15 cellular contexts compared by ENCODE assay signal in genomic region chr1:29827801-29828525, GRCh38.
DNase-seq lines count a peak whose midpoint lies in the region; TF ChIP-seq lines count a peak whose summit lies in the region.
"Had no signal": no experiment of that assay in that cellular context is flagged by ENCODE, and none has a peak within 500 bp of the region (broad histone marks: within the 10 kb centered on the region; RNA-seq: fewer than 3 reads in every experiment).

No MANE protein-coding gene starts in this region.

- H3K27ac Mint-ChIP-seq in activated CD4-positive, alpha-beta memory T cell treated with anti-CD3 and anti-CD28 coated beads, Interleukin-2, amount 10 ng/mL, durations not matched to agents 7 days and 5 days = no peak overlapping the region
- H3K27ac Mint-ChIP-seq in activated CD4-positive, alpha-beta memory T cell treated with anti-CD3 and anti-CD28 coated beads for 36 hours = no peak overlapping the region
- H3K27ac Mint-ChIP-seq in neural progenitor cell = no peak overlapping the region
- no peak overlapping the region for H3K27ac Mint-ChIP-seq in Calu3 (ENCODE audit: unreplicated experiment)
- H3K27ac Mint-ChIP-seq: CD4-positive, CD25-positive, alpha-beta regulatory T cell; GM23338 had no signal

- no peaks in the 10 kb centered on the region for H3K9me3 Mint-ChIP-seq in activated CD4-positive, alpha-beta memory T cell treated with anti-CD3 and anti-CD28 coated beads, Interleukin-2, amount 10 ng/mL, durations not matched to agents 7 days and 5 days
- no peaks in the 10 kb centered on the region for H3K9me3 Mint-ChIP-seq in activated CD4-positive, alpha-beta memory T cell treated with anti-CD3 and anti-CD28 coated beads for 36 hours
- H3K9me3 Mint-ChIP-seq in neural progenitor cell (no peaks in the 10 kb centered on the region), Calu3 (ENCODE audit: low read depth, unreplicated experiment) (no peaks in the 10 kb centered on the region)
- H3K9me3 Mint-ChIP-seq: CD4-positive, CD25-positive, alpha-beta regulatory T cell; GM23338 had no signal

- POLR2A ChIA-PET in activated CD4-positive, alpha-beta memory T cell treated with anti-CD3 and anti-CD28 coated beads, Interleukin-2, amount 10 ng/mL, durations not matched to agents 7 days and 5 days (lab: Charles Lee) = no interaction called here
- POLR2A ChIA-PET in activated CD4-positive, alpha-beta memory T cell treated with anti-CD3 and anti-CD28 coated beads for 36 hours (lab: Charles Lee) = no interaction called here

- H3K27me3 ChIP-seq in BLaER1 (no peaks in the 10 kb centered on the region), neural progenitor cell (no peaks in the 10 kb centered on the region)

- no peaks in the 10 kb centered on the region for H3K36me3 ChIP-seq in BLaER1
- no peaks in the 10 kb centered on the region for H3K36me3 ChIP-seq in neural progenitor cell

- BruUV-seq in Calu3 (replicated peaks; lab: Mats Ljungman, UMichigan) = no TSS peak

- CTCF ChIA-PET in activated CD4-positive, alpha-beta memory T cell treated with anti-CD3 and anti-CD28 coated beads, Interleukin-2, amount 10 ng/mL, durations not matched to agents 7 days and 5 days (lab: Charles Lee) = no interaction called here
- CTCF ChIA-PET in activated CD4-positive, alpha-beta memory T cell treated with anti-CD3 and anti-CD28 coated beads for 36 hours (lab: Charles Lee) = no interaction called here
- CTCF ChIA-PET in Calu3 (lab: Charles Lee) = no interaction called here

- H3K4me2 ChIP-seq in BLaER1 (peak overlapping the region; percentile 79), neural progenitor cell (no peak overlapping the region)
- H3K4me2 ChIP-seq: GM23338 had no signal

- TF ChIP-seq CTCF in coronary artery (IDR thresholded peaks at IDR 0.05) = no peak
- no peak for TF ChIP-seq CTCF in neural progenitor cell (IDR thresholded peaks at IDR 0.05)
- TF ChIP-seq CTCF in Calu3 (IDR thresholded peaks at IDR 0.05; ENCODE audit: unreplicated experiment) = no peak

- H3K4me1 Mint-ChIP-seq in activated CD4-positive, alpha-beta memory T cell treated with anti-CD3 and anti-CD28 coated beads, Interleukin-2, amount 10 ng/mL, durations not matched to agents 7 days and 5 days = no peaks in the 10 kb centered on the region
- H3K4me1 Mint-ChIP-seq in activated CD4-positive, alpha-beta memory T cell treated with anti-CD3 and anti-CD28 coated beads for 36 hours (ENCODE audit: low read depth) = no peaks in the 10 kb centered on the region
- H3K4me1 Mint-ChIP-seq in neural progenitor cell (peaks cover 7% of the 10 kb centered on the region), Calu3 (ENCODE audit: low read depth, unreplicated experiment) (no peaks in the 10 kb centered on the region)
- H3K4me1 Mint-ChIP-seq: CD4-positive, CD25-positive, alpha-beta regulatory T cell; GM23338 had no signal

- no peaks in the 10 kb centered on the region for H3K27me3 Mint-ChIP-seq in activated CD4-positive, alpha-beta memory T cell treated with anti-CD3 and anti-CD28 coated beads, Interleukin-2, amount 10 ng/mL, durations not matched to agents 7 days and 5 days
- H3K27me3 Mint-ChIP-seq in activated CD4-positive, alpha-beta memory T cell treated with anti-CD3 and anti-CD28 coated beads for 36 hours = peaks cover 5% of the 10 kb centered on the region
- H3K27me3 Mint-ChIP-seq in neural progenitor cell (ENCODE audit: insufficient read depth, low read depth) (peaks cover 3% of the 10 kb centered on the region), Calu3 (ENCODE audit: unreplicated experiment) (peaks cover 37% of the 10 kb centered on the region)
- H3K27me3 Mint-ChIP-seq: CD4-positive, CD25-positive, alpha-beta regulatory T cell had no signal

- H3K9ac ChIP-seq in BLaER1 = peak overlapping the region; percentile 63
- H3K9ac ChIP-seq in neural progenitor cell = no peak overlapping the region

- H2AFZ ChIP-seq in neural progenitor cell (replicated peaks) = no peak overlapping the region
- H2AFZ ChIP-seq: GM23338 had no signal

- H4K20me1 ChIP-seq in BLaER1 (no peaks in the 10 kb centered on the region), neural progenitor cell (ENCODE audit: low read depth) (no peaks in the 10 kb centered on the region)

- H3K4me3 ChIP-seq in BLaER1 (no peak overlapping the region), coronary artery (no peak overlapping the region), neural progenitor cell (no peak overlapping the region)
- H3K4me3 ChIP-seq: GM23338 had no signal

- no peaks in the 10 kb centered on the region for H3K36me3 Mint-ChIP-seq in activated CD4-positive, alpha-beta memory T cell treated with anti-CD3 and anti-CD28 coated beads, Interleukin-2, amount 10 ng/mL, durations not matched to agents 7 days and 5 days (ENCODE audit: low read depth)
- H3K36me3 Mint-ChIP-seq in activated CD4-positive, alpha-beta memory T cell treated with anti-CD3 and anti-CD28 coated beads for 36 hours = no peaks in the 10 kb centered on the region
- no peaks in the 10 kb centered on the region for H3K36me3 Mint-ChIP-seq in neural progenitor cell
- no peaks in the 10 kb centered on the region for H3K36me3 Mint-ChIP-seq in Calu3 (ENCODE audit: insufficient read depth, unreplicated experiment)
- H3K36me3 Mint-ChIP-seq: CD4-positive, CD25-positive, alpha-beta regulatory T cell had no signal

- peaks cover 4% of the 10 kb centered on the region for H3F3A ChIP-seq in neural progenitor cell (ENCODE audit: low read depth)

- H3K4me1 ChIP-seq in BLaER1 (peaks cover 95% of the 10 kb centered on the region), neural progenitor cell (peaks cover 18% of the 10 kb centered on the region)

- H3K4me3 Mint-ChIP-seq in activated CD4-positive, alpha-beta memory T cell treated with anti-CD3 and anti-CD28 coated beads, Interleukin-2, amount 10 ng/mL, durations not matched to agents 7 days and 5 days = no peak overlapping the region
- no peak overlapping the region for H3K4me3 Mint-ChIP-seq in activated CD4-positive, alpha-beta memory T cell treated with anti-CD3 and anti-CD28 coated beads for 36 hours
- H3K4me3 Mint-ChIP-seq in neural progenitor cell = peak overlapping the region; percentile 19
- no peak overlapping the region for H3K4me3 Mint-ChIP-seq in Calu3 (ENCODE audit: low read depth, unreplicated experiment)
- H3K4me3 Mint-ChIP-seq: CD4-positive, CD25-positive, alpha-beta regulatory T cell; GM23338 had no signal

- peak; percentile 6 for DNase-seq in activated CD4-positive, alpha-beta memory T cell treated with anti-CD3 and anti-CD28 coated beads, Interleukin-2, amount 10 ng/mL, durations not matched to agents 7 days and 5 days
- no peak for DNase-seq in activated CD4-positive, alpha-beta memory T cell treated with anti-CD3 and anti-CD28 coated beads for 36 hours
- DNase-seq in coronary artery (ENCODE audit: low spot score) = peak; percentile 24
- DNase-seq in neural progenitor cell (ENCODE audit: low spot score) = no peak
- no peak for DNase-seq in Calu3
- no peak for DNase-seq in NK-92 (lab: John Stamatoyannopoulos, UW; ENCODE audit: unreplicated experiment)
- DNase-seq in globus pallidus (ENCODE audit: low spot score) = no peak
- DNase-seq: CD4-positive, CD25-positive, alpha-beta regulatory T cell; DMS153; DMS79 treated with DMSO at 0.1 percent for 48 hours; EL; H7 had no signal

- no peaks in the 10 kb centered on the region for H3K79me2 ChIP-seq in neural progenitor cell (ENCODE audit: low read depth)

- H3K9me3 ChIP-seq in BLaER1 (no peaks in the 10 kb centered on the region), neural progenitor cell (ENCODE audit: low read depth) (no peaks in the 10 kb centered on the region)

- H3K27ac ChIP-seq in BLaER1 = peak overlapping the region; percentile 85
- H3K27ac ChIP-seq in coronary artery = no peak overlapping the region
- H3K27ac ChIP-seq in neural progenitor cell = no peak overlapping the region
- H3K27ac ChIP-seq: 22Rv1 had no signal

- intact Hi-C loops in activated CD4-positive, alpha-beta memory T cell treated with anti-CD3 and anti-CD28 coated beads for 36 hours (cut with micrococcal nuclease) = no loop called here
- intact Hi-C loops in Calu3 (cut with micrococcal nuclease; ENCODE audit: unreplicated experiment) = no loop called here

Comparison
In these comparisons a context has a peak if more than half of its experiments do, and no peak if none do; other contexts are left out.
1. DNase-seq: peak in activated CD4-positive, alpha-beta memory T cell treated with anti-CD3 and anti-CD28 coated beads, Interleukin-2, amount 10 ng/mL, durations not matched to agents 7 days and 5 days (single experiment) and coronary artery (single experiment); none in activated CD4-positive, alpha-beta memory T cell treated with anti-CD3 and anti-CD28 coated beads for 36 hours (single experiment), neural progenitor cell (single experiment), Calu3 (single experiment), NK-92 (single experiment) and globus pallidus (single experiment).